24 cellular contexts compared by ENCODE assay signal in the genomic region with DNA sequence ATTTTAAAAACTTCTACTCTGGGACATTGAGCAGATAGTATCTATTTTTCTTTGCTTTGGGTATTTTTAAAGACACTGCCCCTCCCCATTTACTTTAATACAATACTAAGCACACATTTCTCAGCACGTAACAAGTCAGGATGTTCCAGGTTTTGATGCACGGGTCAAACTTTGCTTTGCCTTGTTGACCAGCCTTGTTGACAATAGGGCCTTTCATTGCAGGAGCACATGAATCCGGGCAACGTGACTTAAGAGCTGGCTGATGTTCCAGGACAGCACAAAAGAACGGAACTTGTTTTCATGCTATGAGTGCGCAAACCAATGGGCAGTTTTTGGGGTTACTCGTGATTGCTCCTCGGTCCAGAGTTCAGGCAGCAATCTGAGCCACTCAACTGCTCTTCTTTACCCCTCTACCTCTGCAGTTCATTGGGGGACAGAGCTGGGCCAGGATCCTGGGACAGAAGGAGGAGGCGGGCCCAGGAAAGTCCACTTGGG.
DNase-seq lines count a peak whose midpoint lies in the region; ATAC-seq and TF ChIP-seq lines count a peak whose summit lies in the region.
"Had no signal": no experiment of that assay in that cellular context is flagged by ENCODE, and none has a peak within 500 bp of the region (broad histone marks: within the 10 kb centered on the region; RNA-seq: fewer than 3 reads in every experiment).

No MANE protein-coding gene starts in this region.

- CTCF ChIA-PET in mammary epithelial cell (lab: Charles Lee; ENCODE audit: low non-redundant PET), result no interaction called here
- CTCF ChIA-PET in activated CD4-positive, alpha-beta memory T cell treated with anti-CD3 and anti-CD28 coated beads, Interleukin-2, amount 10 ng/mL, durations not matched to agents 7 days and 5 days (lab: Charles Lee), result no interaction called here

- no peak overlapping the region for H3K9ac ChIP-seq in mammary epithelial cell (ENCODE audit: insufficient read depth, low read length)
- H3K9ac ChIP-seq: BLaER1 treated with 17β-estradiol and CSF1 and Interleukin-3, amounts not matched to agents 10 nM and 100 nM had no signal

- no peak overlapping the region for H3K27ac ChIP-seq in mammary epithelial cell (ENCODE audit: insufficient read depth, low read depth, low read length)
- H3K27ac ChIP-seq in layer of hippocampus (ENCODE audit: low read depth, low read length), result peak overlapping the region; percentile 99
- peak overlapping the region; percentile 80 to 91 for H3K27ac ChIP-seq in prostate gland
- H3K27ac ChIP-seq: BLaER1 treated with 17β-estradiol and CSF1 and Interleukin-3, amounts not matched to agents 10 nM and 100 nM; foreskin keratinocyte; vagina had no signal

- TF ChIP-seq POLR2A in prostate gland (IDR thresholded peaks at IDR 0.05), result no peak

- H3K27ac Mint-ChIP-seq in activated CD4-positive, alpha-beta memory T cell treated with anti-CD3 and anti-CD28 coated beads, Interleukin-2, amount 10 ng/mL, durations not matched to agents 7 days and 5 days, result no peak overlapping the region
- H3K27ac Mint-ChIP-seq: activated naive CD4-positive, alpha-beta T cell treated with anti-CD3 and anti-CD28 coated beads, Interleukin-2, amount 50 U/mL, for 24 hours; activated T-helper 1 cell treated with anti-CD3 and anti-CD28 coated beads, Interleukin-12 subunit alpha, Interleukin-12 subunit beta, Interleukin-2, Interleukin-4 antibody, amounts not matched to agents 30 ng/mL and 10 ng/mL and 1 ng/mL, durations not matched to agents 14 hours and 24 hours and 36 hours; memory B cell; naive B cell had no signal

- peaks cover 14% of the 10 kb centered on the region for H3K4me1 Mint-ChIP-seq in activated CD4-positive, alpha-beta memory T cell treated with anti-CD3 and anti-CD28 coated beads, Interleukin-2, amount 10 ng/mL, durations not matched to agents 7 days and 5 days

- peaks cover 8% of the 10 kb centered on the region for H3K9me3 Mint-ChIP-seq in activated CD4-positive, alpha-beta memory T cell treated with anti-CD3 and anti-CD28 coated beads, Interleukin-2, amount 10 ng/mL, durations not matched to agents 7 days and 5 days
- H3K9me3 Mint-ChIP-seq: activated naive CD4-positive, alpha-beta T cell treated with anti-CD3 and anti-CD28 coated beads, Interleukin-2, amount 50 U/mL, for 24 hours had no signal

- peaks cover 6% of the 10 kb centered on the region for H3K9me3 ChIP-seq in mammary epithelial cell (replicated peaks; ENCODE audit: insufficient read depth, low read length)
- H3K9me3 ChIP-seq in prostate gland, result no peaks in the 10 kb centered on the region
- H3K9me3 ChIP-seq: vagina had no signal

- no peaks in the 10 kb centered on the region for H3K36me3 ChIP-seq in mammary epithelial cell (ENCODE audit: insufficient read depth, low read length)
- no peaks in the 10 kb centered on the region for H3K36me3 ChIP-seq in prostate gland
- H3K36me3 ChIP-seq: BLaER1 treated with 17β-estradiol and CSF1 and Interleukin-3, amounts not matched to agents 10 nM and 100 nM; vagina had no signal

- dilution Hi-C loops in mammary epithelial cell (cut with HindIII; ENCODE audit: low sequenced_read_pairs), result no loop called here

- peaks cover 8% of the 10 kb centered on the region for H3K27me3 Mint-ChIP-seq in activated CD4-positive, alpha-beta memory T cell treated with anti-CD3 and anti-CD28 coated beads, Interleukin-2, amount 10 ng/mL, durations not matched to agents 7 days and 5 days

- intact Hi-C loops in mammary epithelial cell (cut with micrococcal nuclease) (no loop called here), prostate gland (cut with DNase I) (no loop called here)

- H3K36me3 Mint-ChIP-seq in activated CD4-positive, alpha-beta memory T cell treated with anti-CD3 and anti-CD28 coated beads, Interleukin-2, amount 10 ng/mL, durations not matched to agents 7 days and 5 days (ENCODE audit: low read depth), result no peaks in the 10 kb centered on the region

- peak overlapping the region; percentile 51 for H2AFZ ChIP-seq in mammary epithelial cell (ENCODE audit: low read depth, low read length)

- H3K4me1 ChIP-seq in mammary epithelial cell (ENCODE audit: insufficient read depth, low read length) (no peaks in the 10 kb centered on the region), prostate gland (replicated peaks) (no peaks in the 10 kb centered on the region)
- H3K4me1 ChIP-seq: foreskin keratinocyte, vagina had no signal

- no peaks in the 10 kb centered on the region for H3K79me2 ChIP-seq in mammary epithelial cell (ENCODE audit: insufficient read depth, low read length)

- H4K20me1 ChIP-seq in mammary epithelial cell (ENCODE audit: insufficient read depth, low read length), result no peaks in the 10 kb centered on the region
- H4K20me1 ChIP-seq: BLaER1 treated with 17β-estradiol and CSF1 and Interleukin-3, amounts not matched to agents 10 nM and 100 nM had no signal

- DNase-seq in HuH-7 (ENCODE audit: low spot score), result peak; percentile 50
- DNase-seq in mammary epithelial cell, result no peak
- DNase-seq in prostate gland (ENCODE audit: low spot score), result peak; percentile 90
- no peak for DNase-seq in activated CD4-positive, alpha-beta memory T cell treated with anti-CD3 and anti-CD28 coated beads, Interleukin-2, amount 10 ng/mL, durations not matched to agents 7 days and 5 days
- DNase-seq: ACHN; activated CD4-positive, alpha-beta T cell treated with anti-CD3 and anti-CD28 coated beads for 4 hours; cerebellar nuclear complex; EL; foreskin keratinocyte; KBM-7; naive B cell; NCI-H187; NCI-H69; right cardiac atrium had no signal

- BruUV-seq in mammary epithelial cell (replicated peaks; lab: Mats Ljungman, UMichigan), result no TSS peak

- no peaks in the 10 kb centered on the region for H3K27me3 ChIP-seq in mammary epithelial cell (ENCODE audit: insufficient read depth, low read length)
- H3K27me3 ChIP-seq in layer of hippocampus (ENCODE audit: control insufficient read depth, insufficient read depth, low read length), result no peaks in the 10 kb centered on the region
- H3K27me3 ChIP-seq in prostate gland (replicated peaks; ENCODE audit: insufficient read depth), result no peaks in the 10 kb centered on the region
- H3K27me3 ChIP-seq: BLaER1 treated with 17β-estradiol and CSF1 and Interleukin-3, amounts not matched to agents 10 nM and 100 nM; foreskin keratinocyte; vagina had no signal

- POLR2A ChIA-PET in activated CD4-positive, alpha-beta memory T cell treated with anti-CD3 and anti-CD28 coated beads, Interleukin-2, amount 10 ng/mL, durations not matched to agents 7 days and 5 days (lab: Charles Lee), result no interaction called here

- no peak overlapping the region for H3K4me3 Mint-ChIP-seq in activated CD4-positive, alpha-beta memory T cell treated with anti-CD3 and anti-CD28 coated beads, Interleukin-2, amount 10 ng/mL, durations not matched to agents 7 days and 5 days
- H3K4me3 Mint-ChIP-seq: activated naive CD4-positive, alpha-beta T cell treated with anti-CD3 and anti-CD28 coated beads, Interleukin-2, amount 50 U/mL, for 24 hours; activated T-helper 1 cell treated with anti-CD3 and anti-CD28 coated beads, Interleukin-12 subunit alpha, Interleukin-12 subunit beta, Interleukin-2, Interleukin-4 antibody, amounts not matched to agents 30 ng/mL and 10 ng/mL and 1 ng/mL, durations not matched to agents 14 hours and 24 hours and 36 hours; memory B cell; naive B cell had no signal

- no peak overlapping the region for H3K4me2 ChIP-seq in mammary epithelial cell (ENCODE audit: insufficient read depth, low read depth, low read length)
- H3K4me2 ChIP-seq: BLaER1 treated with 17β-estradiol and CSF1 and Interleukin-3, amounts not matched to agents 10 nM and 100 nM had no signal

- in situ Hi-C loops in mammary epithelial cell (cut with MboI; ENCODE audit: low sequenced_read_pairs in 2 of 2), result no loop called here

- ATAC-seq in HG03565 (IDR thresholded peaks at IDR 0.05; ENCODE audit: unreplicated experiment) (no peak), HG02798 (IDR thresholded peaks at IDR 0.05; ENCODE audit: poor library complexity, unreplicated experiment) (no peak), GM19395 (IDR thresholded peaks at IDR 0.05; ENCODE audit: unreplicated experiment) (no peak)
- ATAC-seq: foreskin keratinocyte, right cardiac atrium, Right ventricle myocardium inferior had no signal

- H3K4me3 ChIP-seq in mammary epithelial cell (replicated peaks in 1 of 3; ENCODE audit: insufficient read depth in 1 of 3, low read depth in 2 of 3, low read length in 3 of 3) (no peak overlapping the region), prostate gland (no peak overlapping the region)
- H3K4me3 ChIP-seq: BLaER1 treated with 17β-estradiol and CSF1 and Interleukin-3, amounts not matched to agents 10 nM and 100 nM; vagina had no signal

- 63% methylated on average over 8 of the region's 9 CpGs for WGBS in mammary epithelial cell (ENCODE audit: low coverage, missing lambda C conversion rate)
- WGBS in prostate gland, result 46% methylated on average over 9 of the region's 9 CpGs

- TF ChIP-seq CTCF in mammary epithelial cell (conservative IDR thresholded peaks at IDR 0.05 in 1 of 2, IDR thresholded peaks at IDR 0.05 in 1 of 2; ENCODE audit: extremely low read depth in 1 of 2, insufficient read depth in 1 of 2, low read depth in 1 of 2, low read length in 2 of 2), result no peak
- no peak for TF ChIP-seq CTCF in prostate gland (IDR thresholded peaks at IDR 0.05)

Comparison
In these comparisons a context has a peak if more than half of its experiments do, and no peak if none do; other contexts are left out.
1. DNase-seq: peak in HuH-7 (single experiment) and prostate gland (single experiment); none in mammary epithelial cell (single experiment) and activated CD4-positive, alpha-beta memory T cell treated with anti-CD3 and anti-CD28 coated beads, Interleukin-2, amount 10 ng/mL, durations not matched to agents 7 days and 5 days (single experiment).